ENCODE assay signal across 11 cellular contexts in genomic region chr7:102593637-102594334, GRCh38. TPM values are rescaled to one million over a fixed set of nuclear protein-coding genes. Genes with fewer than 3 reads are reported as not detected.
DNase-seq lines count a peak whose midpoint lies in the region; ATAC-seq and TF ChIP-seq lines count a peak whose summit lies in the region.
"Not testable (repeated sequence)": the region's sequence is repeated elsewhere in the genome, so short reads cannot be mapped to it uniquely, and the experiment has no call there.
"Had no signal": no experiment of that assay in that cellular context is flagged by ENCODE, and none has a peak within 500 bp of the region (broad histone marks: within the 10 kb centered on the region; RNA-seq: fewer than 3 reads in every experiment).

No MANE protein-coding gene starts in this region.

- H3K36me3 ChIP-seq in lung (ENCODE audit: control insufficient read depth in 2 of 2, insufficient read depth in 2 of 2, low read length in 2 of 2), result not testable (repeated sequence)

- H3K4me1 Mint-ChIP-seq in activated naive CD8-positive, alpha-beta T cell treated with anti-CD3 and anti-CD28 coated beads, Interleukin-2, amount 50 U/mL, for 24 hours, result not testable (repeated sequence)

- not testable (repeated sequence) for H3K27ac ChIP-seq in lung (ENCODE audit: low read depth in 1 of 2, low read length in 1 of 2)

- not testable (repeated sequence) for DNase-seq in activated naive CD8-positive, alpha-beta T cell treated with anti-CD3 and anti-CD28 coated beads, Interleukin-2, amount 50 U/mL, for 24 hours; lung (ENCODE audit: low spot score)

- not testable (repeated sequence) for H3K9me3 Mint-ChIP-seq in activated naive CD8-positive, alpha-beta T cell treated with anti-CD3 and anti-CD28 coated beads, Interleukin-2, amount 50 U/mL, for 24 hours

- not testable (repeated sequence) for H3K4me1 ChIP-seq in lung (ENCODE audit: control insufficient read depth in 2 of 2, insufficient read depth in 2 of 2, low read length in 2 of 2)

- H3K36me3 Mint-ChIP-seq in activated naive CD8-positive, alpha-beta T cell treated with anti-CD3 and anti-CD28 coated beads, Interleukin-2, amount 50 U/mL, for 24 hours (ENCODE audit: low read depth), result not testable (repeated sequence)

- H3K9me3 ChIP-seq in lung (ENCODE audit: control insufficient read depth in 2 of 2, insufficient read depth in 1 of 2, low read length in 1 of 2), result not testable (repeated sequence)

- WGBS in lung, 2 donors, result no CpG with 5 or more reads among the region's 68 CpGs

- not testable (repeated sequence) for H3K4me3 ChIP-seq in lung

- H3K27ac Mint-ChIP-seq in activated naive CD8-positive, alpha-beta T cell treated with anti-CD3 and anti-CD28 coated beads, Interleukin-2, amount 50 U/mL, for 24 hours, result not testable (repeated sequence)

- H3K27me3 ChIP-seq in lung (ENCODE audit: control insufficient read depth, insufficient read depth), result not testable (repeated sequence)

- H3K4me3 Mint-ChIP-seq in activated naive CD8-positive, alpha-beta T cell treated with anti-CD3 and anti-CD28 coated beads, Interleukin-2, amount 50 U/mL, for 24 hours, result not testable (repeated sequence)

- ATAC-seq in GM18907 (IDR thresholded peaks at IDR 0.05; ENCODE audit: unreplicated experiment) (peak; percentile 64), GM21390 (IDR thresholded peaks at IDR 0.05; ENCODE audit: unreplicated experiment) (peak; percentile 67), HG02759 (IDR thresholded peaks at IDR 0.05; ENCODE audit: unreplicated experiment) (peak; percentile 75), HG03103 (IDR thresholded peaks at IDR 0.05; ENCODE audit: low read depth, unreplicated experiment) (peak; percentile 62), HG03571 (IDR thresholded peaks at IDR 0.05; ENCODE audit: unreplicated experiment) (peak; percentile 56), lung (ENCODE audit: insufficient read depth, low FRiP score) (peak; percentile 16)
- ATAC-seq in activated naive CD8-positive, alpha-beta T cell treated with anti-CD3 and anti-CD28 coated beads, Interleukin-2, amount 50 U/mL, for 24 hours, result peak; percentile 59

- not testable (repeated sequence) for H3K27me3 Mint-ChIP-seq in activated naive CD8-positive, alpha-beta T cell treated with anti-CD3 and anti-CD28 coated beads, Interleukin-2, amount 50 U/mL, for 24 hours

- TF ChIP-seq CTCF in lung (IDR thresholded peaks at IDR 0.05; ENCODE audit: control extremely low read depth, extremely low read depth), result not testable (repeated sequence)

RNA-seq across cellular contexts. Expression of gene POLR2J3, which starts 21.4 kb away (rescaled TPM):
- total RNA-seq in lung, result 10 to 100 TPM; 34.5 to 51.3 TPM
- 100 to 1,000 TPM in 1 of 2 donors, 10 to 100 TPM in 1; 47.5 to 126 TPM for polyA plus RNA-seq in lung

RNA-seq across cellular contexts. Expression of gene RASA4, which starts 22.8 kb away (rescaled TPM):
- 10 to 100 TPM; 21.0 to 31.2 TPM for total RNA-seq in lung
- polyA plus RNA-seq in lung, result 10 to 100 TPM; 15.4 to 56.2 TPM

RNA-seq across cellular contexts. Expression of gene SPDYE2, which starts 42.8 kb away (rescaled TPM):
- under 1 TPM; 0.23 to 0.34 TPM for total RNA-seq in lung
- polyA plus RNA-seq in lung, result under 1 TPM in 1 of 2 donors, not detected in 1; 0.14 TPM
- total RNA-seq: activated naive CD8-positive, alpha-beta T cell treated with anti-CD3 and anti-CD28 coated beads for 36 hours; cardiac muscle cell; fibroblast of lung; smooth muscle cell had no signal
- polyA plus RNA-seq: fibroblast of lung had no signal

RNA-seq across cellular contexts. Expression of gene UPK3BL1, which starts 48.8 kb away (rescaled TPM):
- total RNA-seq in lung, result 10 to 100 TPM; 11.2 to 27.0 TPM
- 10 to 100 TPM; 18.5 to 54.3 TPM for polyA plus RNA-seq in lung

RNA-seq across cellular contexts. Expression of gene UPK3BL2, which starts 50.3 kb away (rescaled TPM):
- total RNA-seq in lung, result 10 to 100 TPM; 17.4 to 23.7 TPM
- polyA plus RNA-seq in lung, result 10 to 100 TPM; 12.5 to 17.3 TPM
- total RNA-seq: smooth muscle cell had no signal

Comparison
In these comparisons a context has a peak if more than half of its experiments do, and no peak if none do; other contexts are left out.
1. ATAC-seq: peak in every context shown above with its lines; median percentile 75 in HG02759; 67 in GM21390; 64 in GM18907; 62 in HG03103; 59 in activated naive CD8-positive, alpha-beta T cell treated with anti-CD3 and anti-CD28 coated beads, Interleukin-2, amount 50 U/mL, for 24 hours; 56 in HG03571; 16 in lung.